ENCODE assay signal across 8 cellular contexts in genomic region chr11:69801513-69802335, GRCh38. TPM values are rescaled to one million over a fixed set of nuclear protein-coding genes. Genes with fewer than 3 reads are reported as not detected.
DNase-seq lines count a peak whose midpoint lies in the region; ATAC-seq and TF ChIP-seq lines count a peak whose summit lies in the region.

No MANE protein-coding gene starts in this region.

- DNase-seq in AG09319 (ENCODE audit: extremely low read depth, low read depth) (no peak), HEK293T (ENCODE audit: extremely low spot score) (peak; percentile 68), activated T-cell treated with anti-CD3 and anti-CD28 coated beads for 1 hour (ENCODE audit: low read depth) (peak; percentile 8), hepatocyte (ENCODE audit: low spot score) (peak; percentile 48), G401 (ENCODE audit: low spot score) (no peak)
- DNase-seq in stimulated activated CD8-positive, alpha-beta memory T cell treated with anti-CD3 and anti-CD28 coated beads, Interleukin-15, amount 100 ng/mL, for 1 hour (ENCODE audit: low read depth) = peak; percentile 11

- no peak overlapping the region for H3K27ac ChIP-seq in hepatocyte

- CTCF ChIA-PET in HEK293T (lab: Yijun Ruan, JAX) = no interaction called here

- H3K4me1 ChIP-seq in hepatocyte (ENCODE audit: insufficient read depth) = no peaks in the 10 kb centered on the region

- in situ Hi-C loops in G401 (cut with HindIII; ENCODE audit: low sequenced_read_pairs) = no loop called here

- H2AFZ ChIP-seq in hepatocyte = no peak overlapping the region

- no peak for ATAC-seq in GM18519 (IDR thresholded peaks at IDR 0.05; ENCODE audit: low FRiP score, unreplicated experiment)
- no peak for ATAC-seq in GM21390 (IDR thresholded peaks at IDR 0.05; ENCODE audit: unreplicated experiment)

- no peaks in the 10 kb centered on the region for H3K79me2 ChIP-seq in hepatocyte

- H3K27me3 ChIP-seq in hepatocyte = no peaks in the 10 kb centered on the region

- H3K9me2 ChIP-seq in hepatocyte (replicated peaks; ENCODE audit: insufficient read depth) = no peaks in the 10 kb centered on the region

- peak; percentile 71 for TF ChIP-seq CTCF in AG09319 (IDR thresholded peaks at IDR 0.05; ENCODE audit: low read depth, low read length)
- TF ChIP-seq CTCF in hepatocyte (IDR thresholded peaks at IDR 0.05; ENCODE audit: poor library complexity) = peak; percentile 72

- 38% methylated on average over 15 of the region's 15 CpGs for WGBS in hepatocyte (ENCODE audit: low lambda C conversion rate, missing lambda C conversion rate)

- no peaks in the 10 kb centered on the region for H4K20me1 ChIP-seq in hepatocyte (ENCODE audit: insufficient read depth, poor library complexity, severe bottlenecking)

- no peaks in the 10 kb centered on the region for H3K36me3 ChIP-seq in hepatocyte (replicated peaks; ENCODE audit: insufficient read depth, low read depth)

- no peak overlapping the region for H3K4me3 ChIP-seq in hepatocyte

- H3K9me3 ChIP-seq in hepatocyte (ENCODE audit: low read depth) = no peaks in the 10 kb centered on the region

- POLR2A ChIA-PET in HEK293T (lab: Yijun Ruan, JAX) = no interaction called here

- H3K4me2 ChIP-seq in hepatocyte = no peak overlapping the region

TF ChIP-seq in HEK293T, 16 proteins besides CTCF, POLR2A, EP300 and RAD21:
- no peak for TF ChIP-seq BHLHE40 (IDR thresholded peaks at IDR 0.05; ENCODE audit: borderline replicate concordance)
- TF ChIP-seq FOXM1 (IDR thresholded peaks at IDR 0.05; ENCODE audit: borderline replicate concordance) = no peak
- TF ChIP-seq FOXA1 (IDR thresholded peaks at IDR 0.05) = no peak
- TF ChIP-seq, protein P1, sequence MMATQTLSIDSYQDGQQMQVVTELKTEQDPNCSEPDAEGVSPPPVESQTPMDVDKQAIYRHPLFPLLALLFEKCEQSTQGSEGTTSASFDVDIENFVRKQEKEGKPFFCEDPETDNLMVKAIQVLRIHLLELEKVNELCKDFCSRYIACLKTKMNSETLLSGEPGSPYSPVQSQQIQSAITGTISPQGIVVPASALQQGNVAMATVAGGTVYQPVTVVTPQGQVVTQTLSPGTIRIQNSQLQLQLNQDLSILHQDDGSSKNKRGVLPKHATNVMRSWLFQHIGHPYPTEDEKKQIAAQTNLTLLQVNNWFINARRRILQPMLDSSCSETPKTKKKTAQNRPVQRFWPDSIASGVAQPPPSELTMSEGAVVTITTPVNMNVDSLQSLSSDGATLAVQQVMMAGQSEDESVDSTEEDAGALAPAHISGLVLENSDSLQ (IDR thresholded peaks at IDR 0.05) = no peak
- TF ChIP-seq TARDBP (IDR thresholded peaks at IDR 0.05) = no peak
- no peak for TF ChIP-seq ELF4 (IDR thresholded peaks at IDR 0.05)
- no peak for TF ChIP-seq L3MBTL2 (conservative IDR thresholded peaks at IDR 0.05)
- no peak for TF ChIP-seq LEF1 (IDR thresholded peaks at IDR 0.05; ENCODE audit: borderline replicate concordance)

RNA-seq across cellular contexts. Expression of gene FGF3, which starts 17.5 kb away (rescaled TPM):
- total RNA-seq in hepatocyte = not detected in 2 replicates
- polyA plus RNA-seq in hepatocyte = not detected in 2 replicates
- not detected in 2 replicates for total RNA-seq in G401 (2014; rRNA removed; shearing (Covaris generic))

RNA-seq across cellular contexts. Expression of gene FGF4, which starts 26.6 kb away (rescaled TPM):
- total RNA-seq in hepatocyte = not detected in 2 replicates
- not detected in 2 replicates for polyA plus RNA-seq in hepatocyte
- total RNA-seq in G401 (2014; rRNA removed; shearing (Covaris generic)) = not detected in 2 replicates

Comparison
In these comparisons a context has a peak if more than half of its experiments do, and no peak if none do; other contexts are left out.
1. DNase-seq: peak in HEK293T (single experiment), activated T-cell treated with anti-CD3 and anti-CD28 coated beads for 1 hour (single experiment), hepatocyte (single experiment) and stimulated activated CD8-positive, alpha-beta memory T cell treated with anti-CD3 and anti-CD28 coated beads, Interleukin-15, amount 100 ng/mL, for 1 hour (single experiment); none in AG09319 (single experiment) and G401 (single experiment).